ENCODE assay signal across 17 cellular contexts in genomic region chr3:72229952-72230351, GRCh38.
"Had no signal": no experiment of that assay in that cellular context is flagged by ENCODE, and none has a peak within 500 bp of the region (broad histone marks: within the 10 kb centered on the region; RNA-seq: fewer than 3 reads in every experiment).

No MANE protein-coding gene starts in this region.

- H3K4me3 ChIP-seq: coronary artery, esophagus squamous epithelium, gastrocnemius medialis, ovary, tibial artery had no signal

- H3K36me3 ChIP-seq: esophagus squamous epithelium, gastrocnemius medialis, neutrophil, ovary, tibial artery had no signal

- ATAC-seq: gastrocnemius medialis, left ventricle myocardium superior, right cardiac atrium had no signal

- H3K27ac ChIP-seq: coronary artery, esophagus squamous epithelium, gastrocnemius medialis, neutrophil, ovary, tibial artery had no signal

- DNase-seq: activated CD4-positive, alpha-beta memory T cell treated with anti-CD3 and anti-CD28 coated beads for 36 hours; activated CD4-positive, alpha-beta T cell treated with anti-CD3 and anti-CD28 coated beads for 48 hours; activated effector memory CD4-positive, alpha-beta T cell treated with anti-CD3 and anti-CD28 coated beads, Interleukin-2, amount 50 U/mL, for 16 hours; activated naive CD4-positive, alpha-beta T cell treated with anti-CD3 and anti-CD28 coated beads, Interleukin-2, amount 10 ng/mL, durations not matched to agents 7 days and 5 days; activated T-cell treated with anti-CD3 and anti-CD28 coated beads for 4 hours; cerebellar nuclear complex; endodermal cell; esophagus squamous epithelium; gastrocnemius medialis; kidney glomerular epithelial cell; left ventricle myocardium superior; ovary; right cardiac atrium; stimulated activated CD4-positive, alpha-beta T cell treated with anti-CD3 and anti-CD28 coated beads, Interleukin-12 subunit alpha, Interleukin-12 subunit beta, amount 100 ng/mL, for 4 hours; tibial artery had no signal

- H3K9me3 ChIP-seq: ovary had no signal

- H3K27me3 ChIP-seq: esophagus squamous epithelium, gastrocnemius medialis, neutrophil, ovary, tibial artery had no signal
